ENCODE assay signal across 13 cellular contexts in the genomic region with DNA sequence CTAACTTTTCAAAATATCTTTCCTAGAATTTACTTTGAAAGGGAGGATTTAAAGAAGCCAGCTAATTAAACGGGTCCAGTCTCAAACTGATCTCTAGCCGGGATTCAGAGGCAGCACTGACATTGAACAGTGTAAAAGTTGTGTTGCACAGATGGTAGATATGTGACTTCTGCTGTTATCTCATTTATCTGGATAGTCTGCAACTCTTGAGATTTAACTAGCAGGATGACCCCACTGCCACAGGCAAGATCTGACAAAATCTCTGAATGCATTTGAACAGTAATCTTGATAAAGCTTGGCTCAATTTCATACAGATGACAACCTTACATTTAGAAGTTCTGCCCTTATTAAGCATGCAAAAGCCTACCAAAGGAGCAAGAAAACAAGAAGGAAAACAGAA.
DNase-seq lines count a peak whose midpoint lies in the region; ATAC-seq and TF ChIP-seq lines count a peak whose summit lies in the region.
"Had no signal": no experiment of that assay in that cellular context is flagged by ENCODE, and none has a peak within 500 bp of the region (broad histone marks: within the 10 kb centered on the region; RNA-seq: fewer than 3 reads in every experiment).

No MANE protein-coding gene starts in this region.

- H2BK15ac ChIP-seq in mesenchymal stem cell (ENCODE audit: low read depth, poor library complexity, severe bottlenecking) = no peak overlapping the region

- no peak overlapping the region for H2AK5ac ChIP-seq in mesenchymal stem cell (ENCODE audit: low read length, severe bottlenecking)

- peaks cover 8% of the 10 kb centered on the region for H3K4me1 Mint-ChIP-seq in type B pancreatic cell (ENCODE audit: unreplicated experiment)

- peak overlapping the region; percentile 2 for H3K27ac Mint-ChIP-seq in type B pancreatic cell

- H3K27me3 Mint-ChIP-seq in type B pancreatic cell = no peaks in the 10 kb centered on the region

- H3K18ac ChIP-seq in mesenchymal stem cell (ENCODE audit: low read depth in 1 of 2, low read length in 2 of 2) = no peak overlapping the region

- no peak overlapping the region for H2BK120ac ChIP-seq in mesenchymal stem cell (ENCODE audit: low read depth, low read length)

- H3K36me3 ChIP-seq in mesenchymal stem cell (ENCODE audit: control insufficient read depth in 1 of 2, insufficient read depth in 2 of 2, low read depth in 1 of 2, low read length in 2 of 2) = no peaks in the 10 kb centered on the region

- H4K91ac ChIP-seq in mesenchymal stem cell (ENCODE audit: low read length) = no peak overlapping the region

- H3K27ac ChIP-seq in mesenchymal stem cell (ENCODE audit: low read length, poor library complexity, severe bottlenecking) = no peak overlapping the region
- H3K27ac ChIP-seq: 22Rv1, C4-2B had no signal

- no peaks in the 10 kb centered on the region for H3K4me1 ChIP-seq in mesenchymal stem cell (ENCODE audit: control insufficient read depth, insufficient read depth, low read depth, low read length)

- no peak overlapping the region for H3K14ac ChIP-seq in mesenchymal stem cell (ENCODE audit: low read length in 2 of 2)

- H3K9me3 ChIP-seq in mesenchymal stem cell (ENCODE audit: control insufficient read depth, low read length) = no peaks in the 10 kb centered on the region
- H3K9me3 ChIP-seq: Caco-2 had no signal

- no peak overlapping the region for H3K23ac ChIP-seq in mesenchymal stem cell (ENCODE audit: low read length in 2 of 2)

- H3K4me2 ChIP-seq in mesenchymal stem cell (ENCODE audit: low read length, poor library complexity, severe bottlenecking) = no peak overlapping the region

- no peak overlapping the region for H3K4ac ChIP-seq in mesenchymal stem cell (ENCODE audit: low read depth in 1 of 2, low read length in 2 of 2)

- no peak overlapping the region for H3K4me3 Mint-ChIP-seq in type B pancreatic cell

- DNase-seq in NCI-H82 (lab: John Stamatoyannopoulos, UW) (peak; percentile 90), NCI-H82 treated with DMSO at 0.1 percent for 48 hours (lab: John Stamatoyannopoulos, UW; ENCODE audit: unreplicated experiment) (no peak), mesenchymal stem cell (no peak), type B pancreatic cell (ENCODE audit: extremely low spot score, unreplicated experiment) (no peak), epidermal melanocyte (ENCODE audit: insufficient read length, low spot score) (no peak)
- DNase-seq: NCI-H146, NCI-H2227 treated with DMSO at 0.1 percent for 48 hours had no signal

- TF ChIP-seq CTCF in type B pancreatic cell (conservative IDR thresholded peaks at IDR 0.05) = no peak

- H3K36me3 Mint-ChIP-seq in type B pancreatic cell = no peaks in the 10 kb centered on the region

- ATAC-seq in SK-N-SH treated with all-trans-retinoic acid at 6 μM for 48 hours = no peak
- no peak for ATAC-seq in HG03108 (IDR thresholded peaks at IDR 0.05; ENCODE audit: unreplicated experiment)
- no peak for ATAC-seq in GM21737 (IDR thresholded peaks at IDR 0.05; ENCODE audit: unreplicated experiment)

- H2BK5ac ChIP-seq in mesenchymal stem cell (ENCODE audit: low read depth, low read length, poor library complexity, severe bottlenecking) = no peak overlapping the region

- H4K8ac ChIP-seq in mesenchymal stem cell (ENCODE audit: low read length) = no peak overlapping the region

- peak overlapping the region; percentile 63 for H3K9ac ChIP-seq in mesenchymal stem cell (ENCODE audit: low read length)

- no peak overlapping the region for H2BK12ac ChIP-seq in mesenchymal stem cell (ENCODE audit: low read length in 2 of 2)

- 33% methylated on average over 2 of the region's 2 CpGs for WGBS in mesenchymal stem cell

- no peaks in the 10 kb centered on the region for H3K9me3 Mint-ChIP-seq in type B pancreatic cell

- no peaks in the 10 kb centered on the region for H3K79me1 ChIP-seq in mesenchymal stem cell (replicated peaks; ENCODE audit: low read length, poor library complexity, severe bottlenecking)

- no peaks in the 10 kb centered on the region for H3K27me3 ChIP-seq in mesenchymal stem cell (ENCODE audit: control insufficient read depth in 1 of 2, insufficient read depth in 1 of 2, low read length in 2 of 2)

- H3K4me3 ChIP-seq in mesenchymal stem cell (ENCODE audit: insufficient read depth in 1 of 2, low read depth in 1 of 2, low read length in 2 of 2) = no peak overlapping the region

- H2AFZ ChIP-seq in mesenchymal stem cell (ENCODE audit: low read depth, low read length) = no peak overlapping the region

TF ChIP-seq in SK-N-SH treated with all-trans-retinoic acid at 6 μM for 48 hours, 23 proteins besides CTCF, POLR2A, EP300 and RAD21:
- TF ChIP-seq, protein P1, sequence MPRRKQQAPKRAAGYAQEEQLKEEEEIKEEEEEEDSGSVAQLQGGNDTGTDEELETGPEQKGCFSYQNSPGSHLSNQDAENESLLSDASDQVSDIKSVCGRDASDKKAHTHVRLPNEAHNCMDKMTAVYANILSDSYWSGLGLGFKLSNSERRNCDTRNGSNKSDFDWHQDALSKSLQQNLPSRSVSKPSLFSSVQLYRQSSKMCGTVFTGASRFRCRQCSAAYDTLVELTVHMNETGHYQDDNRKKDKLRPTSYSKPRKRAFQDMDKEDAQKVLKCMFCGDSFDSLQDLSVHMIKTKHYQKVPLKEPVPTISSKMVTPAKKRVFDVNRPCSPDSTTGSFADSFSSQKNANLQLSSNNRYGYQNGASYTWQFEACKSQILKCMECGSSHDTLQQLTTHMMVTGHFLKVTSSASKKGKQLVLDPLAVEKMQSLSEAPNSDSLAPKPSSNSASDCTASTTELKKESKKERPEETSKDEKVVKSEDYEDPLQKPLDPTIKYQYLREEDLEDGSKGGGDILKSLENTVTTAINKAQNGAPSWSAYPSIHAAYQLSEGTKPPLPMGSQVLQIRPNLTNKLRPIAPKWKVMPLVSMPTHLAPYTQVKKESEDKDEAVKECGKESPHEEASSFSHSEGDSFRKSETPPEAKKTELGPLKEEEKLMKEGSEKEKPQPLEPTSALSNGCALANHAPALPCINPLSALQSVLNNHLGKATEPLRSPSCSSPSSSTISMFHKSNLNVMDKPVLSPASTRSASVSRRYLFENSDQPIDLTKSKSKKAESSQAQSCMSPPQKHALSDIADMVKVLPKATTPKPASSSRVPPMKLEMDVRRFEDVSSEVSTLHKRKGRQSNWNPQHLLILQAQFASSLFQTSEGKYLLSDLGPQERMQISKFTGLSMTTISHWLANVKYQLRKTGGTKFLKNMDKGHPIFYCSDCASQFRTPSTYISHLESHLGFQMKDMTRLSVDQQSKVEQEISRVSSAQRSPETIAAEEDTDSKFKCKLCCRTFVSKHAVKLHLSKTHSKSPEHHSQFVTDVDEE (CRISPR knock-in tag; IDR thresholded peaks at IDR 0.05) = peak; percentile 47; the same call in 1 of the 2 replicates
- no peak for TF ChIP-seq OSR1 (CRISPR knock-in tag; IDR thresholded peaks at IDR 0.05)
- TF ChIP-seq TCF4 (CRISPR knock-in tag; IDR thresholded peaks at IDR 0.05; ENCODE audit: borderline replicate concordance) = peak; percentile 41; the same call in 1 of the 2 replicates
- no peak for TF ChIP-seq RARB (CRISPR knock-in tag; IDR thresholded peaks at IDR 0.05)
- TF ChIP-seq ZNF70 (CRISPR knock-in tag; IDR thresholded peaks at IDR 0.05) = no peak
- no peak for TF ChIP-seq BACH2 (CRISPR knock-in tag; IDR thresholded peaks at IDR 0.05; ENCODE audit: borderline replicate concordance)
